In genomic region chr10:37479469-37479868, GRCh38 we compare ENCODE assay signal across 1 cellular context.
TF ChIP-seq lines count a peak whose summit lies in the region.

No MANE protein-coding gene starts in this region.

TF ChIP-seq in HepG2, 621 proteins besides CTCF, POLR2A, EP300 and RAD21 (continued from another document):
- no peak for TF ChIP-seq ZNF503 (CRISPR knock-in tag; IDR thresholded peaks at IDR 0.05)
TF ChIP-seq in HepG2: peak in this region for 1.
